8 cellular contexts compared by ENCODE assay signal in the genomic region with DNA sequence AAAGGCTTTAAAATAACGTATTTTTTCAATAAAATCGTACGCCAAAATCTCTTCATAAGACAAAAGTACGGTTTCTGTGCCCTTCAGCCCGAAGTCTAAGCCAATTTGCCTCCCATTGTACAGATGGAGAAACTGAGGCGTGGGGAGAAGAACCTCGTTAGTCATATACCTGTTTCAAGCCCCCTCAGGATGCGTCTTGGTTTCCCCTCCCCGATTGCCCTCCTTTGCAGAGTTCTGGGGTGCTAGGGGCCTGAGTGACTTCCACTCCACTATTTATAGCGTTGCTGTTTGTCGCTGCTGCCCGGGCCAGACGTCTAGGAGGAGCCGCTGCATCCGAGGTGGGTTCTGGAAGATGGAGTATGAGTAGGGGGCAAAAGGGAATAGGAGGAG. TPM values are rescaled to one million over a fixed set of nuclear protein-coding genes. Genes with fewer than 3 reads are reported as not detected.
A peak's percentile ranks its signal among the peaks of the same experiment; 100 is the strongest.
DNase-seq lines count a peak whose midpoint lies in the region; ATAC-seq, FAIRE-seq and TF ChIP-seq lines count a peak whose summit lies in the region.

No MANE protein-coding gene starts in this region.

- ATAC-seq in stimulated activated effector memory CD8-positive, alpha-beta T cell treated with anti-CD3 and anti-CD28 coated beads, Interleukin-12 subunit alpha, Interleukin-12 subunit beta, amount 100 ng/mL, for 72 hours = no peak
- no peak for ATAC-seq in HG03354 (IDR thresholded peaks at IDR 0.05; ENCODE audit: poor library complexity, severe bottlenecking, unreplicated experiment)
- ATAC-seq in HG03175 (IDR thresholded peaks at IDR 0.05; ENCODE audit: unreplicated experiment) = no peak

- H3K9ac ChIP-seq in Loucy (ENCODE audit: low read depth, low read length, poor library complexity, severe bottlenecking) (peak overlapping the region; percentile 74), endothelial cell of umbilical vein (replicated peaks; ENCODE audit: extremely low read depth, insufficient read depth, low read length) (no peak overlapping the region)

- H3K4me1 ChIP-seq in Loucy (ENCODE audit: insufficient read depth, low read length, poor library complexity, severe bottlenecking) = peaks cover 39% of the 10 kb centered on the region
- H3K4me1 ChIP-seq in endothelial cell of umbilical vein (ENCODE audit: control insufficient read depth, extremely low read depth, insufficient read depth, low read length) = peaks cover 43% of the 10 kb centered on the region

- H3K4me3 ChIP-seq in Loucy (ENCODE audit: low read length, poor library complexity, severe bottlenecking) (peak overlapping the region; percentile 77), endothelial cell of umbilical vein (replicated peaks in 1 of 3; ENCODE audit: insufficient read depth in 1 of 3, low read depth in 1 of 3, low read length in 3 of 3) (no peak overlapping the region)

- POLR2A ChIA-PET in endothelial cell of umbilical vein (lab: Charles Lee) = no interaction called here

- H3K9me3 ChIP-seq in Loucy (ENCODE audit: insufficient read depth, low read depth, low read length) (no peaks in the 10 kb centered on the region), endothelial cell of umbilical vein (replicated peaks; ENCODE audit: control insufficient read depth, insufficient read depth, low read length) (no peaks in the 10 kb centered on the region)

- H3K9me3 Mint-ChIP-seq in activated naive CD4-positive, alpha-beta T cell treated with anti-CD3 and anti-CD28 coated beads, Interleukin-2, amount 50 U/mL, for 24 hours = no peaks in the 10 kb centered on the region
- H3K9me3 Mint-ChIP-seq in stimulated activated effector memory CD8-positive, alpha-beta T cell treated with anti-CD3 and anti-CD28 coated beads, Interleukin-12 subunit alpha, Interleukin-12 subunit beta, amount 100 ng/mL, for 72 hours = no peaks in the 10 kb centered on the region

- TF ChIP-seq CTCF in Loucy (conservative IDR thresholded peaks at IDR 0.05; ENCODE audit: low read length) = no peak
- no peak for TF ChIP-seq CTCF in endothelial cell of umbilical vein (IDR thresholded peaks at IDR 0.05; ENCODE audit: extremely low read depth in 1 of 2, insufficient read depth in 1 of 2, low read depth in 1 of 2, low read length in 2 of 2)

- intact Hi-C loops in endothelial cell of umbilical vein (cut with micrococcal nuclease) = loop anchor here (1.0 to 5.0 kb wide), 10 partner anchors 14 to 294 kb away; partner anchors contain the start of genes C19orf47, PLD3, SERTAD3 and SHKBP1

- dilution Hi-C loops in endothelial cell of umbilical vein (cut with MboI; ENCODE audit: extremely low pct_ligation_motif_present, low sequenced_read_pairs) = no loop called here

- H3K27ac ChIP-seq in endothelial cell of umbilical vein (ENCODE audit: insufficient read depth, low read depth, low read length) = no peak overlapping the region

- H3K36me3 ChIP-seq in Loucy (ENCODE audit: insufficient read depth, low read length) (no peaks in the 10 kb centered on the region), endothelial cell of umbilical vein (ENCODE audit: control insufficient read depth in 2 of 2, extremely low read depth in 1 of 2, insufficient read depth in 2 of 2, low read length in 2 of 2) (no peaks in the 10 kb centered on the region)

- H4K20me1 ChIP-seq in Loucy (ENCODE audit: insufficient read depth, low read length, poor library complexity, severe bottlenecking) (peaks cover 12% of the 10 kb centered on the region), endothelial cell of umbilical vein (replicated peaks; ENCODE audit: control insufficient read depth, extremely low read depth, insufficient read depth, low read length) (no peaks in the 10 kb centered on the region)

- H3K9me1 ChIP-seq in endothelial cell of umbilical vein (replicated peaks; ENCODE audit: control insufficient read depth, extremely low read depth, insufficient read depth, low read length) = no peaks in the 10 kb centered on the region

- H3F3A ChIP-seq in Loucy (ENCODE audit: low read depth) = peaks cover 8% of the 10 kb centered on the region; the same call in 1 of the 2 replicates

- BruUV-seq in endothelial cell of umbilical vein (replicated peaks; lab: Mats Ljungman, UMichigan) = no TSS peak

- H2AFZ ChIP-seq in Loucy (ENCODE audit: low read length) = peak overlapping the region; percentile 43; the same call in 1 of the 2 replicates
- no peak overlapping the region for H2AFZ ChIP-seq in endothelial cell of umbilical vein (ENCODE audit: low read depth, low read length)

- H3K9me2 ChIP-seq in Loucy (replicated peaks; ENCODE audit: low read depth, low read length) = no peaks in the 10 kb centered on the region

- FAIRE-seq in endothelial cell of umbilical vein (lab: Jason Lieb, UNC) = no peak

- no peaks in the 10 kb centered on the region for H3K79me2 ChIP-seq in Loucy (ENCODE audit: insufficient read depth, low read length)
- no peaks in the 10 kb centered on the region for H3K79me2 ChIP-seq in endothelial cell of umbilical vein (ENCODE audit: control insufficient read depth, insufficient read depth, low read length)

- H3K4me2 ChIP-seq in Loucy (ENCODE audit: low read depth, low read length, poor library complexity, severe bottlenecking) = peak overlapping the region; percentile 91
- H3K4me2 ChIP-seq in endothelial cell of umbilical vein (ENCODE audit: insufficient read depth, low read length) = no peak overlapping the region

- DNase-seq in activated naive CD4-positive, alpha-beta T cell treated with anti-CD3 and anti-CD28 coated beads, Interleukin-2, amount 50 U/mL, for 16 hours = no peak
- DNase-seq in endothelial cell of umbilical vein (ENCODE audit: low read depth, low spot score) (no peak), medulla oblongata (ENCODE audit: extremely low spot score) (no peak)
- no peak for DNase-seq in stimulated activated effector memory CD8-positive, alpha-beta T cell treated with anti-CD3 and anti-CD28 coated beads, Interleukin-12 subunit alpha, Interleukin-12 subunit beta, amount 100 ng/mL, for 72 hours (ENCODE audit: low spot score in 2 of 2)

- peak overlapping the region; percentile 27 for H3K27ac Mint-ChIP-seq in activated naive CD4-positive, alpha-beta T cell treated with anti-CD3 and anti-CD28 coated beads, Interleukin-2, amount 50 U/mL, for 24 hours
- H3K27ac Mint-ChIP-seq in stimulated activated effector memory CD8-positive, alpha-beta T cell treated with anti-CD3 and anti-CD28 coated beads, Interleukin-12 subunit alpha, Interleukin-12 subunit beta, amount 100 ng/mL, for 72 hours = no peak overlapping the region

- H3K4me3 Mint-ChIP-seq in activated naive CD4-positive, alpha-beta T cell treated with anti-CD3 and anti-CD28 coated beads, Interleukin-2, amount 50 U/mL, for 24 hours = no peak overlapping the region
- H3K4me3 Mint-ChIP-seq in stimulated activated effector memory CD8-positive, alpha-beta T cell treated with anti-CD3 and anti-CD28 coated beads, Interleukin-12 subunit alpha, Interleukin-12 subunit beta, amount 100 ng/mL, for 72 hours = peak overlapping the region; percentile 96

- CTCF ChIA-PET in endothelial cell of umbilical vein (lab: Charles Lee) = interaction anchor here (0.9 to 11.0 kb wide), 13 partner anchors 10 to 294 kb away, joined by 3 to 126 read pairs (median 7); partner anchors contain the start of genes C19orf47 and PLD3

- TF ChIP-seq POLR2A in endothelial cell of umbilical vein (IDR thresholded peaks at IDR 0.05; ENCODE audit: low read depth, low read length) = no peak

- H3K27me3 Mint-ChIP-seq in activated naive CD4-positive, alpha-beta T cell treated with anti-CD3 and anti-CD28 coated beads, Interleukin-2, amount 50 U/mL, for 24 hours = peaks cover 18% of the 10 kb centered on the region

- H3K36me3 Mint-ChIP-seq in activated naive CD4-positive, alpha-beta T cell treated with anti-CD3 and anti-CD28 coated beads, Interleukin-2, amount 50 U/mL, for 24 hours = no peaks in the 10 kb centered on the region
- peaks cover 2% of the 10 kb centered on the region for H3K36me3 Mint-ChIP-seq in stimulated activated effector memory CD8-positive, alpha-beta T cell treated with anti-CD3 and anti-CD28 coated beads, Interleukin-12 subunit alpha, Interleukin-12 subunit beta, amount 100 ng/mL, for 72 hours

- H3K27me3 ChIP-seq in Loucy (ENCODE audit: insufficient read depth, low read length, poor library complexity, severe bottlenecking) (no peaks in the 10 kb centered on the region), endothelial cell of umbilical vein (ENCODE audit: control insufficient read depth in 2 of 2, insufficient read depth in 2 of 2, low read length in 2 of 2) (peaks cover 4 to 6% of the 10 kb centered on the region in 2 experiments)

- H3K4me1 Mint-ChIP-seq in activated naive CD4-positive, alpha-beta T cell treated with anti-CD3 and anti-CD28 coated beads, Interleukin-2, amount 50 U/mL, for 24 hours = peaks cover 56% of the 10 kb centered on the region
- peaks cover 66% of the 10 kb centered on the region for H3K4me1 Mint-ChIP-seq in stimulated activated effector memory CD8-positive, alpha-beta T cell treated with anti-CD3 and anti-CD28 coated beads, Interleukin-12 subunit alpha, Interleukin-12 subunit beta, amount 100 ng/mL, for 72 hours

TF ChIP-seq in endothelial cell of umbilical vein, 7 proteins besides CTCF, POLR2A, EP300 and RAD21:
- peak; percentile 33 for TF ChIP-seq EZH2 (IDR thresholded peaks at IDR 0.05; ENCODE audit: borderline replicate concordance, low read depth, low read length, severe bottlenecking)
- TF ChIP-seq MYC (IDR thresholded peaks at IDR 0.05; ENCODE audit: low read depth, low read length) = no peak

RNA-seq across cellular contexts. Expression of gene LTBP4, which starts 2.3 kb away (rescaled TPM):
- total RNA-seq in endothelial cell of umbilical vein = 38.0 and 67.4 TPM in 2 replicates
- 25.9 and 31.4 TPM in 2 replicates for polyA plus RNA-seq in endothelial cell of umbilical vein
- polyA plus RNA-seq in endothelial cell of umbilical vein (2011; cell fraction: cytosol; rRNA removed) = 17.5 and 20.4 TPM in 2 replicates
- polyA plus RNA-seq in endothelial cell of umbilical vein (2011; cell fraction: nucleus; rRNA removed) = 93.6 and 95.8 TPM in 2 replicates
- polyA plus RNA-seq in endothelial cell of umbilical vein (2012) = 72.8 and 137 TPM in 2 replicates
- polyA minus RNA-seq in endothelial cell of umbilical vein = 18.8 and 20.0 TPM in 2 replicates
- 34.3 TPM for polyA minus RNA-seq in endothelial cell of umbilical vein (2011; cell fraction: cytosol; rRNA and poly(A)+ RNA removed)
- 17.3 and 24.0 TPM in 2 replicates for polyA minus RNA-seq in endothelial cell of umbilical vein (2011; cell fraction: nucleus; rRNA and poly(A)+ RNA removed)

RNA-seq across cellular contexts. Expression of gene SHKBP1, which starts 22.2 kb away (rescaled TPM):
- 100 and 106 TPM in 2 replicates for total RNA-seq in endothelial cell of umbilical vein
- polyA plus RNA-seq in endothelial cell of umbilical vein = 113 and 171 TPM in 2 replicates
- polyA plus RNA-seq in endothelial cell of umbilical vein (2011; cell fraction: cytosol; rRNA removed) = 67.5 and 75.3 TPM in 2 replicates
- polyA plus RNA-seq in endothelial cell of umbilical vein (2011; cell fraction: nucleus; rRNA removed) = 115 and 165 TPM in 2 replicates
- 90.1 and 118 TPM in 2 replicates for polyA plus RNA-seq in endothelial cell of umbilical vein (2012)
- polyA minus RNA-seq in endothelial cell of umbilical vein = 56.6 and 78.9 TPM in 2 replicates
- polyA minus RNA-seq in endothelial cell of umbilical vein (2011; cell fraction: cytosol; rRNA and poly(A)+ RNA removed) = 72.2 TPM
- 28.8 and 52.6 TPM in 2 replicates for polyA minus RNA-seq in endothelial cell of umbilical vein (2011; cell fraction: nucleus; rRNA and poly(A)+ RNA removed)
